ENCODE assay signal across 8 cellular contexts in the genomic region with DNA sequence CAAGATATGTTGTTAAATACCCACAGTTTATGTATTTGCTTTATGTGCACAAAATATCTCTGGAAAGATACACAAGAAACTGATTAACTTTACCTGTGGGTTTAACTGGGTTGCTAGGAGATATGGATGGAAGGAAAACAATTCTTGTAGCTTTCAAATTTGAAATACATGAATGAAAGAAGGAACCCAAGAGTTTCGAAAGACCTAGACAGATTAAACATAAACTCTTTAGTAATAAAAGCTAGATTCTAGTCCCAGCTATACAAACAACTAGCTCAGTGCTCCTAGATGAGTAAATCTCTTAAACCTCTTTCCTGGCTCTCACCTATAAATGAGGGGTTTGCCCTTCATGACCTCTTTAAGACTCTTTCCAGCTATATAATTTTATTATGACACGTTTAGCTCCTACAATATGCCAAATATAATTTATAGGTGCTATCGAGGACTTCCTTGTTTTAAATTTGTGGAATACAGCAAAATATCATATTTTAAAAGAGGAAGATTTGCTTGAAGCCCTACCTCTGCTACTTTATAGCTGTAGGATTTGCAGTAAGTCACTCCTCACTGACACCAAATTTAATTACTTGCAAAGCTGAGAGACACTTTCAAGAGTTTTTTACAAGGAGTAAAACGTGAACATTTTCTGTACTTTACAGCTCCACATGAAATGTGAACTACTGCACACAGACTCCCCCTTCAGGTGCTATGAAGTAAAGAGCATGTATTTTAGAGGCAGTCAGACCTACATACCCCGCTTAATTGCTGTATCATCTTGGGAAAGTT. TPM values are rescaled to one million over a fixed set of nuclear protein-coding genes. Genes with fewer than 3 reads are reported as not detected.
DNase-seq lines count a peak whose midpoint lies in the region; ATAC-seq and TF ChIP-seq lines count a peak whose summit lies in the region.

No MANE protein-coding gene starts in this region.

- no peaks in the 10 kb centered on the region for H3K9me3 ChIP-seq in AG04450 (ENCODE audit: control insufficient read depth, insufficient read depth, low read length)
- H3K9me3 ChIP-seq in effector memory CD4-positive, alpha-beta T cell (ENCODE audit: control insufficient read depth, low read length): no peaks in the 10 kb centered on the region

- H3K36me3 Mint-ChIP-seq in naive thymus-derived CD8-positive, alpha-beta T cell: no peaks in the 10 kb centered on the region

- no peak overlapping the region for H3K4me3 ChIP-seq in AG04450 (ENCODE audit: low read depth, low read length)
- H3K4me3 ChIP-seq in dorsolateral prefrontal cortex: no peak overlapping the region
- no peak overlapping the region for H3K4me3 ChIP-seq in effector memory CD4-positive, alpha-beta T cell (ENCODE audit: insufficient read depth, low read depth, low read length, poor library complexity, severe bottlenecking)

- no peak overlapping the region for H3K27ac Mint-ChIP-seq in naive thymus-derived CD8-positive, alpha-beta T cell

- H3K36me3 ChIP-seq in effector memory CD4-positive, alpha-beta T cell (ENCODE audit: control insufficient read depth, insufficient read depth, low read length): no peaks in the 10 kb centered on the region

- H3K9me3 Mint-ChIP-seq in naive thymus-derived CD8-positive, alpha-beta T cell: no peaks in the 10 kb centered on the region

- no peak overlapping the region for H3K4me3 Mint-ChIP-seq in naive thymus-derived CD8-positive, alpha-beta T cell

- intact Hi-C loops in dorsolateral prefrontal cortex (cut with DNase I): no loop called here

- TF ChIP-seq CTCF in AG04450 (IDR thresholded peaks at IDR 0.05; ENCODE audit: low read depth, low read length) (peak; percentile 73), GM13977 (IDR thresholded peaks at IDR 0.05; ENCODE audit: extremely low read depth, insufficient read depth, missing control alignments) (peak; percentile 70), dorsolateral prefrontal cortex (IDR thresholded peaks at IDR 0.05 in 54 of 56, conservative IDR thresholded peaks at IDR 0.05 in 2 of 56; ENCODE audit: low read depth in 1 of 56, partially characterized antibody in 56 of 56) (peak in 52 of 56 donors; percentile 15 to 60 (median 38))

- POLR2A ChIA-PET in AG04450 (lab: Yijun Ruan, JAX): interaction anchor here (0.8 to 1.3 kb wide), 4 partner anchors 10 to 147 kb away, joined by 4 to 7 read pairs (median 6); no protein-coding TSS in a partner anchor
- POLR2A ChIA-PET in naive thymus-derived CD8-positive, alpha-beta T cell (lab: Charles Lee): no interaction called here

- in situ Hi-C loops in GM13977 (cut with MboI; ENCODE audit: low pct_unique_long_range_greater_than_20kb, low sequenced_read_pairs, unreplicated experiment): no loop called here

- peak; percentile 31 for ATAC-seq in HG03108 (IDR thresholded peaks at IDR 0.05; ENCODE audit: unreplicated experiment)
- ATAC-seq in naive thymus-derived CD8-positive, alpha-beta T cell: peak; percentile 85 to 91

- H3K4me1 Mint-ChIP-seq in naive thymus-derived CD8-positive, alpha-beta T cell: peaks cover 3 to 45% (median 19%) of the 10 kb centered on the region in 4 donors

- H3K27me3 Mint-ChIP-seq in naive thymus-derived CD8-positive, alpha-beta T cell: no peaks in the 10 kb centered on the region

- DNase-seq in AG04450 (ENCODE audit: low read depth, low spot score): no peak
- peak; percentile 22 for DNase-seq in GM13977 (ENCODE audit: low spot score)
- DNase-seq in NOMO-1 (lab: John Stamatoyannopoulos, UW; ENCODE audit: unreplicated experiment in 2 of 2): peak; percentile 29 to 64
- DNase-seq in dorsolateral prefrontal cortex: no peak
- peak in 4 of 10 donors; percentile 12 to 35 (median 30) for DNase-seq in naive thymus-derived CD8-positive, alpha-beta T cell
- DNase-seq in effector memory CD4-positive, alpha-beta T cell: no peak
- DNase-seq in mucosa of gallbladder (ENCODE audit: low spot score): no peak

- H3K27ac ChIP-seq in AG04450 (ENCODE audit: low read depth, low read length): no peak overlapping the region
- H3K27ac ChIP-seq in dorsolateral prefrontal cortex: no peak overlapping the region
- H3K27ac ChIP-seq in effector memory CD4-positive, alpha-beta T cell (ENCODE audit: insufficient read depth, low read length, poor library complexity, severe bottlenecking): no peak overlapping the region

- CTCF ChIA-PET in AG04450 (lab: Charles Lee): interaction anchor here (0.7 to 2.0 kb wide), 36 partner anchors 9 to 777 kb away, joined by 3 to 27 read pairs (median 4); no protein-coding TSS in a partner anchor

- H3K27me3 ChIP-seq in AG04450 (ENCODE audit: control insufficient read depth, insufficient read depth, low read length): no peaks in the 10 kb centered on the region
- no peaks in the 10 kb centered on the region for H3K27me3 ChIP-seq in dorsolateral prefrontal cortex
- no peaks in the 10 kb centered on the region for H3K27me3 ChIP-seq in effector memory CD4-positive, alpha-beta T cell (replicated peaks; ENCODE audit: control insufficient read depth, insufficient read depth, low read length, poor library complexity, severe bottlenecking)

- H3K4me1 ChIP-seq in effector memory CD4-positive, alpha-beta T cell (ENCODE audit: control insufficient read depth, insufficient read depth, low read length, poor library complexity, severe bottlenecking): peaks cover under 1% of the 10 kb centered on the region

RNA-seq across cellular contexts. Expression of gene RRAS2, which starts 50.7 kb away (rescaled TPM):
- polyA plus RNA-seq in AG04450 (2011; rRNA removed): 74.5 and 95.8 TPM in 2 replicates
- 21.8 and 45.0 TPM in 2 replicates for polyA minus RNA-seq in AG04450 (2011; rRNA and poly(A)+ RNA removed)
- total RNA-seq in dorsolateral prefrontal cortex: 10 to 100 TPM in 106 of 120 experiments, 1 to 10 TPM in 14; 6.9 to 20.2 (median 12.8) TPM
- 10 to 100 TPM; 16.0 to 16.2 TPM for total RNA-seq in naive thymus-derived CD8-positive, alpha-beta T cell
- 10 to 100 TPM in 2 of 3 donors, 1 to 10 TPM in 1; 6.1 to 19.0 (median 10.0) TPM for polyA plus RNA-seq in naive thymus-derived CD8-positive, alpha-beta T cell
- total RNA-seq in mucosa of gallbladder: 27.6 TPM

Comparison
In these comparisons a context has a peak if more than half of its experiments do, and no peak if none do; other contexts are left out.
1. DNase-seq: peak in GM13977 (single experiment) and NOMO-1 (2 of 2); none in AG04450 (single experiment), dorsolateral prefrontal cortex (0 of 10), effector memory CD4-positive, alpha-beta T cell (0 of 3) and mucosa of gallbladder (single experiment).
2. Peak in every context shown above with its lines, with median percentiles within 50 percentile points of each other: CTCF ChIP-seq.